ENCODE assay signal across 1 cellular context in genomic region chr11:67584881-67585873, GRCh38.
TF ChIP-seq lines count a peak whose summit lies in the region.

No MANE protein-coding gene starts in this region.

TF ChIP-seq in endothelial cell of umbilical vein, 7 proteins besides CTCF, POLR2A, EP300 and RAD21:
- TF ChIP-seq FOS (IDR thresholded peaks at IDR 0.05; ENCODE audit: borderline replicate concordance, insufficient read depth, low read length): no peak
- TF ChIP-seq MYC (IDR thresholded peaks at IDR 0.05; ENCODE audit: low read depth, low read length): no peak
- TF ChIP-seq GATA2 (IDR thresholded peaks at IDR 0.05; ENCODE audit: insufficient read depth, insufficient read length, low read depth, low read length): no peak
- no peak for TF ChIP-seq POLR2AphosphoS5 (IDR thresholded peaks at IDR 0.05; ENCODE audit: insufficient read depth, low read depth, low read length)
- no peak for TF ChIP-seq MAX (IDR thresholded peaks at IDR 0.05; ENCODE audit: insufficient read depth, insufficient read length)
- no peak for TF ChIP-seq JUN (IDR thresholded peaks at IDR 0.05; ENCODE audit: borderline replicate concordance, insufficient read depth, insufficient read length, low read depth)
- no peak for TF ChIP-seq EZH2 (IDR thresholded peaks at IDR 0.05; ENCODE audit: borderline replicate concordance, low read depth, low read length, severe bottlenecking)
